In genomic region chr2:190668892-190669291, GRCh38 we compare ENCODE assay signal across 1 cellular context.
TF ChIP-seq lines count a peak whose summit lies in the region.

No MANE protein-coding gene starts in this region.

TF ChIP-seq in HepG2, 621 proteins besides CTCF, POLR2A, EP300 and RAD21:
- TF ChIP-seq PBX2 (CRISPR knock-in tag; IDR thresholded peaks at IDR 0.05): peak; percentile 38; the same call in 1 of the 2 replicates
- TF ChIP-seq ZNF282 (IDR thresholded peaks at IDR 0.05; ENCODE audit: partially characterized antibody): no peak
